In genomic region chr5:115179959-115180709, GRCh38 we compare ENCODE assay signal across 7 cellular contexts. TPM values are rescaled to one million over a fixed set of nuclear protein-coding genes. Genes with fewer than 3 reads are reported as not detected.
DNase-seq lines count a peak whose midpoint lies in the region; ATAC-seq and TF ChIP-seq lines count a peak whose summit lies in the region.

No MANE protein-coding gene starts in this region.

- H3K9me3 ChIP-seq in MG63 (no peaks in the 10 kb centered on the region; the same call in 1 of the 2 replicates), gastroesophageal sphincter (no peaks in the 10 kb centered on the region), neutrophil (no peaks in the 10 kb centered on the region)

- H3K4me3 Mint-ChIP-seq in activated CD4-positive, alpha-beta memory T cell treated with anti-CD3 and anti-CD28 coated beads, Interleukin-2, amount 10 ng/mL, durations not matched to agents 7 days and 5 days = peak overlapping the region; percentile 59

- WGBS in gastroesophageal sphincter (ENCODE audit: low coverage in 1 of 2), 2 donors = 0 to 2% methylated on average over 4 to 32 of the region's 62 CpGs

- H3K4me3 ChIP-seq in MG63 (peak overlapping the region; percentile 43), gastroesophageal sphincter (peak overlapping the region; percentile 24 to 57), neutrophil (ENCODE audit: low read depth in 1 of 2, low read length in 1 of 2) (peak overlapping the region; percentile 28 to 43)

- H3K27ac Mint-ChIP-seq in activated CD4-positive, alpha-beta memory T cell treated with anti-CD3 and anti-CD28 coated beads, Interleukin-2, amount 10 ng/mL, durations not matched to agents 7 days and 5 days = no peak overlapping the region

- POLR2A ChIA-PET in activated CD4-positive, alpha-beta memory T cell treated with anti-CD3 and anti-CD28 coated beads, Interleukin-2, amount 10 ng/mL, durations not matched to agents 7 days and 5 days (lab: Charles Lee) = interaction anchor here (1.1 to 3.5 kb wide), 2 partner anchors 10 to 85 kb away, joined by 3 to 14 read pairs; partner anchors contain the start of gene TRIM36

- peaks cover 46% of the 10 kb centered on the region for H3K27me3 ChIP-seq in MG63
- H3K27me3 ChIP-seq in gastroesophageal sphincter = peaks cover 70% of the 10 kb centered on the region
- H3K27me3 ChIP-seq in neutrophil = peaks cover 100% of the 10 kb centered on the region

- H3K4me1 ChIP-seq in gastroesophageal sphincter (peaks cover 0 to 24% (median 0%) of the 10 kb centered on the region in 3 donors), neutrophil (ENCODE audit: control insufficient read depth in 1 of 2, insufficient read depth in 1 of 2, low read depth in 1 of 2, low read length in 1 of 2) (peaks cover 15 to 16% of the 10 kb centered on the region in 2 experiments)

- H3K36me3 ChIP-seq in MG63 (no peaks in the 10 kb centered on the region), gastroesophageal sphincter (no peaks in the 10 kb centered on the region), neutrophil (no peaks in the 10 kb centered on the region)

- TF ChIP-seq POLR2A in gastroesophageal sphincter (IDR thresholded peaks at IDR 0.05) = no peak

- CTCF ChIA-PET in activated CD4-positive, alpha-beta memory T cell treated with anti-CD3 and anti-CD28 coated beads, Interleukin-2, amount 10 ng/mL, durations not matched to agents 7 days and 5 days (lab: Charles Lee) = interaction anchor here (1.6 kb wide), 1 partner anchor 66 kb away, joined by 3 read pairs; no protein-coding TSS in a partner anchor

- TF ChIP-seq EP300 in gastroesophageal sphincter (IDR thresholded peaks at IDR 0.05) = no peak

- H3K4me1 Mint-ChIP-seq in activated CD4-positive, alpha-beta memory T cell treated with anti-CD3 and anti-CD28 coated beads, Interleukin-2, amount 10 ng/mL, durations not matched to agents 7 days and 5 days = peaks cover 16% of the 10 kb centered on the region

- H3K27ac ChIP-seq in gastroesophageal sphincter (peak overlapping the region in 3 of 4 donors; percentile 44 to 60 (median 59)), neutrophil (no peak overlapping the region)

- ATAC-seq in GM21619 (IDR thresholded peaks at IDR 0.05; ENCODE audit: unreplicated experiment) = peak; percentile 68
- ATAC-seq in gastroesophageal sphincter = peak; percentile 60
- no peak for ATAC-seq in HG03378 (IDR thresholded peaks at IDR 0.05; ENCODE audit: unreplicated experiment)

- no peaks in the 10 kb centered on the region for H3K36me3 Mint-ChIP-seq in activated CD4-positive, alpha-beta memory T cell treated with anti-CD3 and anti-CD28 coated beads, Interleukin-2, amount 10 ng/mL, durations not matched to agents 7 days and 5 days (ENCODE audit: low read depth)

- TF ChIP-seq CTCF in gastroesophageal sphincter (IDR thresholded peaks at IDR 0.05) = no peak
- TF ChIP-seq CTCF in neutrophil (IDR thresholded peaks at IDR 0.05) = no peak

- DNase-seq in GM03348 (ENCODE audit: low spot score) = peak; percentile 54
- peak; percentile 57 for DNase-seq in MG63
- DNase-seq in activated CD4-positive, alpha-beta memory T cell treated with anti-CD3 and anti-CD28 coated beads, Interleukin-2, amount 10 ng/mL, durations not matched to agents 7 days and 5 days = no peak

- H3K9me3 Mint-ChIP-seq in activated CD4-positive, alpha-beta memory T cell treated with anti-CD3 and anti-CD28 coated beads, Interleukin-2, amount 10 ng/mL, durations not matched to agents 7 days and 5 days = no peaks in the 10 kb centered on the region

- peaks cover 76% of the 10 kb centered on the region for H3K27me3 Mint-ChIP-seq in activated CD4-positive, alpha-beta memory T cell treated with anti-CD3 and anti-CD28 coated beads, Interleukin-2, amount 10 ng/mL, durations not matched to agents 7 days and 5 days

RNA-seq across cellular contexts. Expression of gene TRIM36, which starts 10.4 kb away (rescaled TPM):
- total RNA-seq in MG63 (2014; rRNA removed; shearing (Covaris generic); ENCODE audit: low replicate concordance) = 0.10 TPM in 1 of 2 replicates, not detected in the other
- total RNA-seq in activated CD4-positive, alpha-beta memory T cell treated with anti-CD3 and anti-CD28 coated beads, Interleukin-2, amount 10 ng/mL, durations not matched to agents 7 days and 5 days = under 1 TPM in 1 of 2 experiments, not detected in 1; 0.45 TPM
- 1 to 10 TPM in 3 of 4 donors, under 1 TPM in 1; 0.81 to 9.7 (median 2.7) TPM for total RNA-seq in gastroesophageal sphincter
